31 cellular contexts compared by ENCODE assay signal in genomic region chr6:44480097-44480539, GRCh38.
DNase-seq lines count a peak whose midpoint lies in the region; ATAC-seq and TF ChIP-seq lines count a peak whose summit lies in the region.
"Had no signal": no experiment of that assay in that cellular context is flagged by ENCODE, and none has a peak within 500 bp of the region (broad histone marks: within the 10 kb centered on the region; RNA-seq: fewer than 3 reads in every experiment).

No MANE protein-coding gene starts in this region.

- peaks cover 8% of the 10 kb centered on the region for H3K27me3 Mint-ChIP-seq in brain
- H3K27me3 Mint-ChIP-seq: activated naive CD4-positive, alpha-beta T cell treated with anti-CD3 and anti-CD28 coated beads, Interleukin-2, amount 50 U/mL, for 24 hours had no signal

- H3K36me3 Mint-ChIP-seq in brain: no peaks in the 10 kb centered on the region
- H3K36me3 Mint-ChIP-seq: activated naive CD4-positive, alpha-beta T cell treated with anti-CD3 and anti-CD28 coated beads, Interleukin-2, amount 50 U/mL, for 24 hours; naive thymus-derived CD8-positive, alpha-beta T cell had no signal

- TF ChIP-seq CTCF in brain (conservative IDR thresholded peaks at IDR 0.05): no peak

- peak overlapping the region in 1 of 5 experiments; percentile 42 for H3K4me3 Mint-ChIP-seq in brain
- H3K4me3 Mint-ChIP-seq: activated naive CD4-positive, alpha-beta T cell treated with anti-CD3 and anti-CD28 coated beads, Interleukin-2, amount 50 U/mL, for 24 hours; dendritic cell treated with granulocyte-macrophage colony-stimulating factor and Interleukin-4, amounts not matched to agents 40 ng/mL and 50 ng/mL, for 4 days; endodermal cell; naive thymus-derived CD8-positive, alpha-beta T cell had no signal

- peak overlapping the region in 4 of 5 experiments; percentile 22 to 88 (median 50) for H3K27ac Mint-ChIP-seq in brain
- H3K27ac Mint-ChIP-seq: activated naive CD4-positive, alpha-beta T cell treated with anti-CD3 and anti-CD28 coated beads, Interleukin-2, amount 50 U/mL, for 24 hours; dendritic cell treated with granulocyte-macrophage colony-stimulating factor and Interleukin-4, amounts not matched to agents 40 ng/mL and 50 ng/mL, for 4 days; endodermal cell; naive thymus-derived CD8-positive, alpha-beta T cell had no signal

- no peak for ATAC-seq in HG02571 (IDR thresholded peaks at IDR 0.05; ENCODE audit: unreplicated experiment)
- ATAC-seq in HG02981 (IDR thresholded peaks at IDR 0.05; ENCODE audit: unreplicated experiment): no peak
- ATAC-seq: esophagus mucosa; foreskin keratinocyte; HCT116; lower lobe of right lung; naive thymus-derived CD8-positive, alpha-beta T cell had no signal

- H3K9me3 Mint-ChIP-seq in brain: peaks cover 0 to 5% (median 0%) of the 10 kb centered on the region in 5 experiments
- H3K9me3 Mint-ChIP-seq: activated naive CD4-positive, alpha-beta T cell treated with anti-CD3 and anti-CD28 coated beads, Interleukin-2, amount 50 U/mL, for 24 hours; dendritic cell treated with granulocyte-macrophage colony-stimulating factor and Interleukin-4, amounts not matched to agents 40 ng/mL and 50 ng/mL, for 4 days; endodermal cell; naive thymus-derived CD8-positive, alpha-beta T cell had no signal

- peak; percentile 49 for DNase-seq in RPMI7951 (ENCODE audit: low read depth)
- peak in 29 of 51 donors; percentile 8 to 81 (median 49) for DNase-seq in hypothalamus (lab: John Stamatoyannopoulos, UW)
- peak; percentile 62 for DNase-seq in pons (ENCODE audit: low spot score)
- no peak for DNase-seq in ecto neural progenitor cell (ENCODE audit: low spot score)
- DNase-seq in retina: no peak
- DNase-seq: activated CD4-positive, alpha-beta T cell treated with anti-CD3 and anti-CD28 coated beads for 4 hours; activated CD8-positive, alpha-beta memory T cell treated with anti-CD3 and anti-CD28 coated beads for 24 hours; amniotic stem cell; COR-L47; DMS53; endodermal cell; foreskin keratinocyte; lower lobe of right lung; naive thymus-derived CD8-positive, alpha-beta T cell; NCI-H1105 treated with DMSO at 0.1 percent for 48 hours; NCI-H2029; NCI-H226; NCI-H69; ovary; PC-9; SHP77 treated with DMSO at 0.1 percent for 48 hours; stimulated activated CD4-positive, alpha-beta T cell treated with anti-CD3 and anti-CD28 coated beads, Interleukin-1b, Interleukin-23, amount 100 ng/mL, for 48 hours; stimulated activated naive CD4-positive, alpha-beta T cell treated with Interleukin-2 at 50 U/mL for 16 hours; WERI-Rb-1 had no signal

- peaks cover 26% of the 10 kb centered on the region for H3K4me1 Mint-ChIP-seq in brain
- H3K4me1 Mint-ChIP-seq: activated naive CD4-positive, alpha-beta T cell treated with anti-CD3 and anti-CD28 coated beads, Interleukin-2, amount 50 U/mL, for 24 hours had no signal

Comparison
In these comparisons a context has a peak if more than half of its experiments do, and no peak if none do; other contexts are left out.
1. DNase-seq: peak in RPMI7951 (single experiment), hypothalamus (29 of 51) and pons (single experiment); none in ecto neural progenitor cell (single experiment) and retina (single experiment).